Comparison of ENCODE assay signal across 18 cellular contexts in the genomic region with DNA sequence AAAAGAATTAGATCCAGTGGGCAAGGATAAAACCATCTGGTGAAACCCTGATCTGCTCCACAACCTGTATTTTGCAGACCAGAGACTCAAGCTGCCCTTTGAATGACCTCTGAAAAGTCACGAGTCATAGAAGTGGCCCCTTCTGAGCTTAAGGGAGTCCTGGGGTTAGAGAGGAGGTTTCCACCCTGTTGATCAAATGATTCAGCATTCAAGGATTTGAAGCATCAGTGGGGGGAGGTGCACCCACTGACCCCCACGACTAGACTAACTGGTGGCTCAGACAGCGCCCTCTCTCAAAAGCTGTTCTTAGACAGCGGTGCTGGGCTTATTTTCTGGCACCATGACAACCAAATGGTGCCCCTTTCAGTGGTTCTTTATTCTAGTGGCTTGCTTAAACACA. TPM values are rescaled to one million over a fixed set of nuclear protein-coding genes. Genes with fewer than 3 reads are reported as not detected.
DNase-seq lines count a peak whose midpoint lies in the region; ATAC-seq and TF ChIP-seq lines count a peak whose summit lies in the region.
"Had no signal": no experiment of that assay in that cellular context is flagged by ENCODE, and none has a peak within 500 bp of the region (broad histone marks: within the 10 kb centered on the region; RNA-seq: fewer than 3 reads in every experiment).

No MANE protein-coding gene starts in this region.

- no peak overlapping the region for H2BK5ac ChIP-seq in mesenchymal stem cell (ENCODE audit: low read depth, low read length, poor library complexity, severe bottlenecking)

- no peaks in the 10 kb centered on the region for H3K9me3 ChIP-seq in mesenchymal stem cell (ENCODE audit: control insufficient read depth, low read length)
- H3K9me3 ChIP-seq: BLaER1, vagina had no signal

- DNase-seq in Caki2 (ENCODE audit: low read depth): peak; percentile 50
- peak; percentile 80 for DNase-seq in HT1080 (ENCODE audit: low read depth)
- peak; percentile 75 for DNase-seq in brain microvascular endothelial cell
- peak; percentile 10 for DNase-seq in mesenchymal stem cell
- no peak for DNase-seq in activated naive CD4-positive, alpha-beta T cell (lab: John Stamatoyannopoulos, UW)
- DNase-seq in caudate nucleus (lab: John Stamatoyannopoulos, UW): no peak
- no peak for DNase-seq in NCI-H2107 (lab: John Stamatoyannopoulos, UW)
- DNase-seq: activated CD4-positive, alpha-beta T cell treated with anti-CD3 and anti-CD28 coated beads for 1 hour; activated T-cell treated with anti-CD3 and anti-CD28 coated beads for 4 hours; NCI-H1048; NCI-H2227 treated with DMSO at 0.1 percent for 48 hours; retina; stimulated activated CD4-positive, alpha-beta T cell treated with anti-CD3 and anti-CD28 coated beads, Interleukin-4, amount 100 ng/mL, for 4 hours; stimulated activated naive B cell treated with anti-CD40 and anti-IgM and Interleukin-4, amounts not matched to agents 10 μg/mL and 1 μg/mL and 100 μg/mL, for 72 hours; T-helper 1 cell had no signal

- no peak overlapping the region for H3K4ac ChIP-seq in mesenchymal stem cell (ENCODE audit: low read depth in 1 of 2, low read length in 2 of 2)

- peak; percentile 28 for TF ChIP-seq CTCF in brain microvascular endothelial cell (IDR thresholded peaks at IDR 0.05; ENCODE audit: low read depth, low read length, missing control alignments)

- H3K27ac ChIP-seq in brain microvascular endothelial cell: peak overlapping the region; percentile 39
- no peak overlapping the region for H3K27ac ChIP-seq in mesenchymal stem cell (ENCODE audit: low read length, poor library complexity, severe bottlenecking)
- no peak overlapping the region for H3K27ac ChIP-seq in caudate nucleus (ENCODE audit: low read depth, low read length)
- H3K27ac ChIP-seq: BLaER1, vagina had no signal

- H3K27me3 ChIP-seq in brain microvascular endothelial cell (replicated peaks) (no peaks in the 10 kb centered on the region), mesenchymal stem cell (ENCODE audit: control insufficient read depth in 1 of 2, insufficient read depth in 1 of 2, low read length in 2 of 2) (no peaks in the 10 kb centered on the region)
- H3K27me3 ChIP-seq: BLaER1, vagina had no signal

- H2BK120ac ChIP-seq in mesenchymal stem cell (ENCODE audit: low read depth, low read length): no peak overlapping the region

- H2AK5ac ChIP-seq in mesenchymal stem cell (ENCODE audit: low read length, severe bottlenecking): no peak overlapping the region

- in situ Hi-C loops in Caki2 (cut with HindIII; ENCODE audit: low pct_unique_long_range_greater_than_20kb, low sequenced_read_pairs): no loop called here
- in situ Hi-C loops in brain microvascular endothelial cell (cut with HindIII; ENCODE audit: low pct_ligation_motif_present, low sequenced_read_pairs): no loop called here

- no peak overlapping the region for H3K4me2 ChIP-seq in mesenchymal stem cell (ENCODE audit: low read length, poor library complexity, severe bottlenecking)
- H3K4me2 ChIP-seq: BLaER1 had no signal

- no peak overlapping the region for H3K23ac ChIP-seq in mesenchymal stem cell (ENCODE audit: low read length in 2 of 2)

- H4K91ac ChIP-seq in mesenchymal stem cell (ENCODE audit: low read length): no peak overlapping the region

- H3K4me3 ChIP-seq in brain microvascular endothelial cell (ENCODE audit: low read depth, low read length): no peak overlapping the region
- no peak overlapping the region for H3K4me3 ChIP-seq in mesenchymal stem cell (ENCODE audit: insufficient read depth in 1 of 2, low read depth in 1 of 2, low read length in 2 of 2)
- H3K4me3 ChIP-seq: BLaER1, vagina had no signal

- no peak overlapping the region for H3K18ac ChIP-seq in mesenchymal stem cell (ENCODE audit: low read depth in 1 of 2, low read length in 2 of 2)

- no peaks in the 10 kb centered on the region for H3K36me3 ChIP-seq in brain microvascular endothelial cell (replicated peaks)
- H3K36me3 ChIP-seq in mesenchymal stem cell (ENCODE audit: control insufficient read depth in 1 of 2, insufficient read depth in 2 of 2, low read depth in 1 of 2, low read length in 2 of 2): no peaks in the 10 kb centered on the region
- H3K36me3 ChIP-seq: BLaER1, vagina had no signal

- no peak overlapping the region for H4K8ac ChIP-seq in mesenchymal stem cell (ENCODE audit: low read length)

- no peak overlapping the region for H3K14ac ChIP-seq in mesenchymal stem cell (ENCODE audit: low read length in 2 of 2)

- no peak overlapping the region for H2AFZ ChIP-seq in mesenchymal stem cell (ENCODE audit: low read depth, low read length)

- H3K79me1 ChIP-seq in mesenchymal stem cell (replicated peaks; ENCODE audit: low read length, poor library complexity, severe bottlenecking): no peaks in the 10 kb centered on the region

- peaks cover 3% of the 10 kb centered on the region for H3K4me1 ChIP-seq in mesenchymal stem cell (ENCODE audit: control insufficient read depth, insufficient read depth, low read depth, low read length)
- H3K4me1 ChIP-seq: BLaER1 had no signal

- ATAC-seq in GM21381 (IDR thresholded peaks at IDR 0.05; ENCODE audit: unreplicated experiment): no peak
- ATAC-seq: stimulated activated naive B cell treated with anti-CD40 and anti-IgM and Interleukin-4, amounts not matched to agents 10 μg/mL and 1 μg/mL and 100 μg/mL, for 72 hours had no signal

- H3K9ac ChIP-seq in mesenchymal stem cell (ENCODE audit: low read length): no peak overlapping the region
- H3K9ac ChIP-seq: BLaER1 had no signal

- H2BK15ac ChIP-seq in mesenchymal stem cell (ENCODE audit: low read depth, poor library complexity, severe bottlenecking): no peak overlapping the region

- WGBS in mesenchymal stem cell: 41% methylated on average over 4 of the region's 4 CpGs

- H2BK12ac ChIP-seq in mesenchymal stem cell (ENCODE audit: low read length in 2 of 2): no peak overlapping the region

RNA-seq across cellular contexts. Expression of a gene that starts 44.3 kb away (rescaled TPM):
- total RNA-seq in Caki2 (2014; rRNA removed; shearing (Covaris generic); ENCODE audit: low replicate concordance): 0.70 and 1.0 TPM in 2 replicates
- 2.8 and 3.3 TPM in 2 replicates for total RNA-seq in HT1080 (2014; rRNA removed; shearing (Covaris generic))
- 2.2 and 3.0 TPM in 2 replicates for polyA plus RNA-seq in HT1080 (2015; cell fraction: cytosol; rRNA removed)
- polyA plus RNA-seq in HT1080 (2015; cell fraction: nucleus; rRNA removed): 5.9 and 6.0 TPM in 2 replicates
- 1.3 TPM for polyA plus RNA-seq in mesenchymal stem cell (2013, experiment 1 of 2)
- 1.0 TPM for polyA plus RNA-seq in mesenchymal stem cell (2013, experiment 2 of 2)

Comparison
In these comparisons a context has a peak if more than half of its experiments do, and no peak if none do; other contexts are left out.
1. DNase-seq: peak in Caki2 (single experiment), HT1080 (single experiment), brain microvascular endothelial cell (single experiment) and mesenchymal stem cell (single experiment); none in activated naive CD4-positive, alpha-beta T cell (0 of 4), caudate nucleus (0 of 61) and NCI-H2107 (single experiment).